Comparison of ENCODE assay signal across 11 cellular contexts in genomic region chr9:136511670-136512592, GRCh38. TPM values are rescaled to one million over a fixed set of nuclear protein-coding genes. Genes with fewer than 3 reads are reported as not detected.
DNase-seq lines count a peak whose midpoint lies in the region; ATAC-seq, FAIRE-seq and TF ChIP-seq lines count a peak whose summit lies in the region.
"Had no signal": no experiment of that assay in that cellular context is flagged by ENCODE, and none has a peak within 500 bp of the region (broad histone marks: within the 10 kb centered on the region; RNA-seq: fewer than 3 reads in every experiment).

No MANE protein-coding gene starts in this region.

- FAIRE-seq in GM12878 (lab: Jason Lieb, UNC): no peak

- BruUV-seq in GM12878 (replicated peaks; lab: Mats Ljungman, UMichigan): TSS peak; percentile 56

- RAD21 ChIA-PET in GM12878 (lab: Charles Lee; ENCODE audit: unreplicated experiment): no interaction called here

- no peak overlapping the region for H2AFZ ChIP-seq in GM12878 (ENCODE audit: control insufficient read depth, low read depth, low read length)

- in situ Hi-C loops in GM12878 (cut with MboI): no loop called here

- no peak overlapping the region for H3K9ac ChIP-seq in GM12878 (ENCODE audit: control insufficient read depth, insufficient read depth, low read length)
- H3K9ac ChIP-seq in mucosa of rectum (ENCODE audit: low read depth in 1 of 2, low read length in 2 of 2): no peak overlapping the region

- TF ChIP-seq CTCF in GM12878 (IDR thresholded peaks at IDR 0.05 in 2 of 3, conservative IDR thresholded peaks at IDR 0.05 in 1 of 3; ENCODE audit: control insufficient read depth in 2 of 3, extremely low read depth in 1 of 3, insufficient read depth in 1 of 3, low read depth in 3 of 3, low read length in 3 of 3) (no peak), testis (IDR thresholded peaks at IDR 0.05) (no peak)

- H3K9me3 ChIP-seq in GM12878 (replicated peaks; ENCODE audit: control insufficient read depth, insufficient read depth, low read length) (no peaks in the 10 kb centered on the region), mucosa of rectum (ENCODE audit: control insufficient read depth in 2 of 2, low read length in 2 of 2) (no peaks in the 10 kb centered on the region), testis (no peaks in the 10 kb centered on the region)

- H3K36me3 ChIP-seq in GM12878 (ENCODE audit: control insufficient read depth in 2 of 2, insufficient read depth in 2 of 2, low read length in 1 of 2): peaks cover 2 to 72% of the 10 kb centered on the region in 2 experiments; a peak in 3 of 4 replicates
- H3K36me3 ChIP-seq in mucosa of rectum (ENCODE audit: control insufficient read depth in 2 of 2, insufficient read depth in 2 of 2, low read length in 2 of 2): peaks cover 65 to 74% of the 10 kb centered on the region in 2 donors
- no peaks in the 10 kb centered on the region for H3K36me3 ChIP-seq in testis (ENCODE audit: low read depth, missing control alignments)

- TF ChIP-seq POLR2A in GM12878 (IDR thresholded peaks at IDR 0.05; ENCODE audit: low read depth, low read length) (no peak), testis (IDR thresholded peaks at IDR 0.05) (no peak)

- no peak overlapping the region for H3K4me3 ChIP-seq in GM12878
- H3K4me3 ChIP-seq in mucosa of rectum (ENCODE audit: low read length in 2 of 2): no peak overlapping the region
- H3K4me3 ChIP-seq in testis: no peak overlapping the region
- H3K4me3 ChIP-seq: smooth muscle cell had no signal

- H3K27ac ChIP-seq in GM12878 (ENCODE audit: control insufficient read depth, insufficient read depth) (no peak overlapping the region), mucosa of rectum (ENCODE audit: low read depth in 2 of 2, low read length in 2 of 2) (peak overlapping the region; percentile 26 to 58), testis (peak overlapping the region in 1 of 2 donors; percentile 24)

- no peak for DNase-seq in GM12878 (ENCODE audit: low read depth, low spot score)
- DNase-seq in head of caudate nucleus: peak; percentile 69 to 95 (median 87)
- DNase-seq in testis: peak; percentile 32
- no peak for DNase-seq in NOMO-1 treated with dmso at 0.1 percent for 144 hours (lab: John Stamatoyannopoulos, UW; ENCODE audit: unreplicated experiment)
- no peak for DNase-seq in 8988T
- DNase-seq: activated naive CD8-positive, alpha-beta T cell treated with anti-CD3 and anti-CD28 coated beads, Interleukin-2, amount 10 ng/mL, durations not matched to agents 7 days and 5 days; kidney glomerular epithelial cell had no signal

- CTCF ChIA-PET in GM12878 (lab: Yijun Ruan, JAX): no interaction called here

- H3K4me2 ChIP-seq in GM12878 (ENCODE audit: control insufficient read depth, insufficient read depth): no peak overlapping the region
- H3K4me2 ChIP-seq: smooth muscle cell had no signal

- SMC1A ChIA-PET in GM12878 (lab: Charles Lee; ENCODE audit: uncharacterized antibody, unreplicated experiment): no interaction called here

- TF ChIP-seq RAD21 in GM12878 (IDR thresholded peaks at IDR 0.05; ENCODE audit: insufficient read depth, low read depth, low read length): no peak

- no peaks in the 10 kb centered on the region for H3K27me3 ChIP-seq in GM12878 (replicated peaks in 1 of 2; ENCODE audit: control insufficient read depth in 2 of 2, insufficient read depth in 2 of 2, low read length in 1 of 2)
- no peaks in the 10 kb centered on the region for H3K27me3 ChIP-seq in mucosa of rectum (ENCODE audit: control insufficient read depth in 2 of 2, insufficient read depth in 2 of 2, low read length in 2 of 2)
- H3K27me3 ChIP-seq in testis: no peaks in the 10 kb centered on the region

- ATAC-seq in GM12878 (no peak), GM21619 (IDR thresholded peaks at IDR 0.05; ENCODE audit: unreplicated experiment) (no peak), GM21786 (IDR thresholded peaks at IDR 0.05; ENCODE audit: unreplicated experiment) (no peak)

- H3K79me2 ChIP-seq in GM12878 (ENCODE audit: control insufficient read depth, insufficient read depth, low read length): no peaks in the 10 kb centered on the region

- no peaks in the 10 kb centered on the region for H4K20me1 ChIP-seq in GM12878 (ENCODE audit: control insufficient read depth, insufficient read depth)

- intact Hi-C loops in GM12878 (cut with micrococcal nuclease; ENCODE audit: unreplicated experiment): no loop called here
- intact Hi-C loops in head of caudate nucleus (cut with DNase I): loop anchor here (2.0 kb wide), 1 partner anchor 33 kb away; no protein-coding TSS in a partner anchor
- intact Hi-C loops in testis (cut with DNase I; ENCODE audit: low total_unique reads): no loop called here

- H3K4me1 ChIP-seq in GM12878 (ENCODE audit: control insufficient read depth, insufficient read depth, low read length) (no peaks in the 10 kb centered on the region), mucosa of rectum (ENCODE audit: control insufficient read depth in 2 of 2, insufficient read depth in 2 of 2, low read length in 2 of 2) (peaks cover 0 to 2% of the 10 kb centered on the region in 2 donors), testis (no peaks in the 10 kb centered on the region)

- no peak for TF ChIP-seq EP300 in GM12878 (IDR thresholded peaks at IDR 0.05; ENCODE audit: borderline replicate concordance in 1 of 2, control insufficient read depth in 1 of 2, low read depth in 2 of 2, low read length in 2 of 2)

- POLR2A ChIA-PET in GM12878 (lab: Charles Lee): no interaction called here

- WGBS in GM12878 (ENCODE audit: insufficient coverage, insufficient replicate concordance, low lambda C conversion rate, missing lambda C conversion rate): 91% methylated on average over 46 of the region's 46 CpGs
- WGBS in testis, 2 donors: 84 to 90% methylated on average over 35 to 43 of the region's 46 CpGs

TF ChIP-seq in GM12878, 131 proteins besides CTCF, POLR2A, EP300 and RAD21 (continues in another document):
- no peak for TF ChIP-seq TCF7 (IDR thresholded peaks at IDR 0.05; ENCODE audit: borderline replicate concordance)

RNA-seq across cellular contexts. Expression of gene SEC16A, which starts 29.1 kb away (rescaled TPM):
- 45.7 and 51.6 TPM in 2 replicates for total RNA-seq in GM12878 (2013; cell fraction: nucleolus; rRNA removed)
- total RNA-seq in GM12878 (2014; rRNA removed): 14.7 and 17.6 TPM in 2 replicates
- 8.3 and 10.0 TPM in 2 replicates for total RNA-seq in GM12878 (2014; rRNA removed; fragmentation: Illumina TruSeq; extraction: Trizol)
- total RNA-seq in GM12878 (2021): 52.6 and 59.1 TPM in 2 replicates
- polyA plus RNA-seq in GM12878 (2011; ENCODE audit: low read depth): 36.4 TPM
- 7.3 and 9.9 TPM in 2 replicates for polyA plus RNA-seq in GM12878 (2011; rRNA removed)
- 12.3 and 18.3 TPM in 2 replicates for polyA plus RNA-seq in GM12878 (2011; cell fraction: cytosol; rRNA removed)
- polyA plus RNA-seq in GM12878 (2011; cell fraction: nucleus; rRNA removed): 44.9 and 59.4 TPM in 2 replicates
- polyA plus RNA-seq in GM12878 (2012): 40.1 and 41.6 TPM in 2 replicates
- polyA plus RNA-seq in GM12878 (2014; fragmentation: Illumina TruSeq; extraction: Trizol): 26.5 and 36.0 TPM in 2 replicates
- 10 to 100 TPM; 12.4 to 16.6 TPM for polyA plus RNA-seq in GM12878 (2014; fragmentation: Nextera tagmentation; extraction: Ambion mirVana)
- polyA plus RNA-seq in GM12878 (2014; rRNA removed): 25.9 and 28.0 TPM in 2 replicates
- polyA plus RNA-seq in GM12878 (2016; fragmentation: Nextera tagmentation; extraction: Ambion mirVana): 10 to 100 TPM; 44.6 to 44.7 TPM
- polyA minus RNA-seq in GM12878 (2011; rRNA and poly(A)+ RNA removed): 9.8 and 13.4 TPM in 2 replicates
- 19.6 and 20.7 TPM in 2 replicates for polyA minus RNA-seq in GM12878 (2011; cell fraction: cytosol; rRNA and poly(A)+ RNA removed)
- polyA minus RNA-seq in GM12878 (2011; cell fraction: nucleus; rRNA and poly(A)+ RNA removed): 11.8 and 19.4 TPM in 2 replicates
- total RNA-seq in testis: 100 to 1,000 TPM in 1 of 2 donors, 10 to 100 TPM in 1; 90.4 to 103 TPM
- 67.8 TPM for polyA plus RNA-seq in testis (ENCODE audit: insufficient read depth, low read depth, low replicate concordance)

RNA-seq across cellular contexts. Expression of gene NOTCH1, which starts 33.9 kb away (rescaled TPM):
- 114 and 132 TPM in 2 replicates for total RNA-seq in GM12878 (2013; cell fraction: nucleolus; rRNA removed)
- 6.9 and 9.7 TPM in 2 replicates for total RNA-seq in GM12878 (2014; rRNA removed)
- total RNA-seq in GM12878 (2014; rRNA removed; fragmentation: Illumina TruSeq; extraction: Trizol): 1.8 and 2.5 TPM in 2 replicates
- total RNA-seq in GM12878 (2021): 38.6 and 40.0 TPM in 2 replicates
- 2.6 TPM for polyA plus RNA-seq in GM12878 (2011; ENCODE audit: low read depth)
- 1.4 TPM in 2 replicates for polyA plus RNA-seq in GM12878 (2011; rRNA removed)
- 4.7 and 4.9 TPM in 2 replicates for polyA plus RNA-seq in GM12878 (2011; cell fraction: cytosol; rRNA removed)
- 31.3 and 51.1 TPM in 2 replicates for polyA plus RNA-seq in GM12878 (2011; cell fraction: nucleus; rRNA removed)
- 7.3 and 8.7 TPM in 2 replicates for polyA plus RNA-seq in GM12878 (2012)
- polyA plus RNA-seq in GM12878 (2014; fragmentation: Illumina TruSeq; extraction: Trizol): 1.1 and 2.7 TPM in 2 replicates
- polyA plus RNA-seq in GM12878 (2014; fragmentation: Nextera tagmentation; extraction: Ambion mirVana): under 1 TPM; 0.02 to 0.24 TPM
- 12.4 and 12.7 TPM in 2 replicates for polyA plus RNA-seq in GM12878 (2014; rRNA removed)
- 1 to 10 TPM; 4.7 to 6.8 TPM for polyA plus RNA-seq in GM12878 (2016; fragmentation: Nextera tagmentation; extraction: Ambion mirVana)
- 4.2 and 12.3 TPM in 2 replicates for polyA minus RNA-seq in GM12878 (2011; rRNA and poly(A)+ RNA removed)
- polyA minus RNA-seq in GM12878 (2011; cell fraction: cytosol; rRNA and poly(A)+ RNA removed): 20.2 and 32.2 TPM in 2 replicates
- 14.4 and 23.8 TPM in 2 replicates for polyA minus RNA-seq in GM12878 (2011; cell fraction: nucleus; rRNA and poly(A)+ RNA removed)
- 10 to 100 TPM; 32.4 to 34.1 TPM for total RNA-seq in testis
- polyA plus RNA-seq in testis (ENCODE audit: insufficient read depth, low read depth, low replicate concordance): 7.2 TPM

Comparison
In these comparisons a context has a peak if more than half of its experiments do, and no peak if none do; other contexts are left out.
1. DNase-seq: peak in head of caudate nucleus (42 of 42) and testis (single experiment); none in GM12878 (single experiment), NOMO-1 treated with dmso at 0.1 percent for 144 hours (single experiment) and 8988T (single experiment).